In genomic region chr17:18038861-18039534, GRCh38 we compare ENCODE assay signal across 8 cellular contexts.
DNase-seq lines count a peak whose midpoint lies in the region; ATAC-seq and FAIRE-seq lines count a peak whose summit lies in the region.

ATPAF2 (minus strand) TSS chr17:18039168; CDS start chr17:18039013, 155 bp downstream.
GID4 (plus strand) TSS chr17:18039408; CDS start chr17:18039465, 57 bp downstream.

- peaks cover 9% of the 10 kb centered on the region for H3K36me3 ChIP-seq in BLaER1

- H3K4me2 ChIP-seq in BLaER1, result peak within 1 kb of the TSS; percentile 92

- peak within 1 kb of the TSS; percentile 86 for H3K4me3 ChIP-seq in BLaER1

- no peaks in the 10 kb centered on the region for H3K27me3 ChIP-seq in BLaER1

- H3K27ac ChIP-seq in BLaER1, result peak within 1 kb of the TSS; percentile 81
- H3K27ac ChIP-seq in cingulate gyrus (ENCODE audit: low read depth, low read length), result peak within 1 kb of the TSS; percentile 84

- peak; percentile 96 for FAIRE-seq in GM19239 (lab: Jason Lieb, UNC)

- H3K9ac ChIP-seq in BLaER1, result peak within 1 kb of the TSS; percentile 93

- DNase-seq in GM19239 (ENCODE audit: insufficient read length, low spot score), result peak; percentile 91
- DNase-seq in NCI-H524 (lab: John Stamatoyannopoulos, UW), result peak; percentile 97 to 99
- DNase-seq in activated CD4-positive, alpha-beta T cell treated with anti-CD3 and anti-CD28 coated beads for 4 hours, result peak; percentile 100
- DNase-seq in kidney tubule cell (ENCODE audit: low spot score), result peak; percentile 99
- peak; percentile 98 to 99 for DNase-seq in stimulated activated CD4-positive, alpha-beta T cell treated with anti-CD3 and anti-CD28 coated beads, Interleukin-1b, Interleukin-23, amount 100 ng/mL, for 1 hour (ENCODE audit: low read depth in 2 of 2)

- peak; percentile 84 for ATAC-seq in HG03442 (IDR thresholded peaks at IDR 0.05; ENCODE audit: unreplicated experiment)

- peaks cover 79% of the 10 kb centered on the region for H4K20me1 ChIP-seq in BLaER1

- H3K9me3 ChIP-seq in BLaER1, result no peaks in the 10 kb centered on the region

- peaks cover 56% of the 10 kb centered on the region for H3K4me1 ChIP-seq in BLaER1

Comparison
In these comparisons a context has a peak if more than half of its experiments do, and no peak if none do; other contexts are left out.
1. Peak in every context shown above with its lines: DNase-seq, ATAC-seq, H3K4me3 ChIP-seq and H3K27ac ChIP-seq.